Comparison of ENCODE assay signal across 8 cellular contexts in the genomic region with DNA sequence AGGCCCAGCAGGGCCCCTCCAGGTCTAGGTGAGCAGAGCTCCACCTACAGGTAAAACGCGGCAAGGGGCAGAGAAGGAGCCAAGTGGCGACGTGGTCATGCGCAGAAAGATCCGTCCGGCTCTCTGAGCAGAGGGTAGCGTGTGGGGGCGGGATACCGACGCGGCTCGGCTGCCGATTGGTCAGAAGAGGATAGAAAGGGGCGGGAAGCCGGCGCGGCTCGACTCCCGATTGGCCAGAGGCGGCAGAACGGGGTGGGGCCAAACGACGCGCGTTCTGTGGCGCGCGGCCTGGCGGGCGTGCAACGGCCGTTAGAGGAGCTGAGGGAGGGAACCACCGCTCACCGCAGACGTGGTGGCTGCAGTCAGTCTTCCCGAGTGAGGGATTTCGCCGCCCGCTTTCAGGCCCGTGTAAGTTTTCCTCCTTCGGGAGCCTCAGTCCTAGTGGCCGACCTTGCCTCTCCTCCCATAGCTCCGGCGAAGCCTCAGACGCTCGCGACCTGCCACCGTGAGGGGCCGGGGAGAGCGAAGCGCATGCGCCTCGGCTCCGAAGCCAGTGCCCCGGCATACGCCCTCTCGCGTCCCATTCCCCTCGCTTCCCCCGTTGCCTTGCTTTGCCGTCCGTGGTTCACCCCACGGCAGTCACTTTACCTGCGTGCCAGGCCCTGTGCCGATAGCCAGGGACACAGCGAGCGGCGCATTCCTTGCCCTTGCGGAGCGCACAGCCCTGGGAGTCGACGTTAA. TPM values are rescaled to one million over a fixed set of nuclear protein-coding genes. Genes with fewer than 3 reads are reported as not detected.
DNase-seq lines count a peak whose midpoint lies in the region; ATAC-seq, FAIRE-seq and TF ChIP-seq lines count a peak whose summit lies in the region.

A gene with protein sequence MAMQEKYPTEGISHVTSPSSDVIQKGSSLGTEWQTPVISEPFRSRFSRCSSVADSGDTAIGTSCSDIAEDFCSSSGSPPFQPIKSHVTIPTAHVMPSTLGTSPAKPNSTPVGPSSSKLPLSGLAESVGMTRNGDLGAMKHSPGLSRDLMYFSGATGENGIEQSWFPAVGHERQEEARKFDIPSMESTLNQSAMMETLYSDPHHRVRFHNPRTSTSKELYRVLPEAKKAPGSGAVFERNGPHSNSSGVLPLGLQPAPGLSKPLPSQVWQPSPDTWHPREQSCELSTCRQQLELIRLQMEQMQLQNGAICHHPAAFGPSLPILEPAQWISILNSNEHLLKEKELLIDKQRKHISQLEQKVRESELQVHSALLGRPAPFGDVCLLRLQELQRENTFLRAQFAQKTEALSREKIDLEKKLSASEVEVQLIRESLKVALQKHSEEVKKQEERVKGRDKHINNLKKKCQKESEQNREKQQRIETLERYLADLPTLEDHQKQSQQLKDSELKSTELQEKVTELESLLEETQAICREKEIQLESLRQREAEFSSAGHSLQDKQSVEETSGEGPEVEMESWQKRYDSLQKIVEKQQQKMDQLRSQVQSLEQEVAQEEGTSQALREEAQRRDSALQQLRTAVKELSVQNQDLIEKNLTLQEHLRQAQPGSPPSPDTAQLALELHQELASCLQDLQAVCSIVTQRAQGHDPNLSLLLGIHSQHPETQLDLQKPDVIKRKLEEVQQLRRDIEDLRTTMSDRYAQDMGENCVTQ (plus strand): TSS at position 298 of the 741 bp plus-strand sequence. CDS start 5,584 bp downstream, outside the sequence.

- FAIRE-seq in H54 (lab: Jason Lieb, UNC): peak; percentile 84

- H3K4me3 ChIP-seq in RWPE2 (ENCODE audit: severe bottlenecking) (peak within 1 kb of the TSS; percentile 68), fibroblast of lung (replicated peaks in 1 of 4; ENCODE audit: control extremely low read depth in 1 of 4, insufficient read depth in 1 of 4, low read depth in 3 of 4, low read length in 4 of 4) (peak within 1 kb of the TSS; percentile 73 to 99 (median 96))
- peak within 1 kb of the TSS; percentile 91 for H3K4me3 ChIP-seq in naive thymus-derived CD4-positive, alpha-beta T cell (ENCODE audit: low read length)

- TF ChIP-seq CTCF in RWPE2 (IDR thresholded peaks at IDR 0.05; ENCODE audit: poor library complexity, severe bottlenecking) (peak; percentile 95), fibroblast of lung (conservative IDR thresholded peaks at IDR 0.05 in 1 of 2, IDR thresholded peaks at IDR 0.05 in 1 of 2; ENCODE audit: low read depth in 1 of 2, low read length in 2 of 2) (peak; percentile 81 to 90)

- CTCF ChIA-PET in naive thymus-derived CD4-positive, alpha-beta T cell (lab: Charles Lee): interaction anchor here (0.6 to 5.3 kb wide), 29 partner anchors 8 to 1590 kb away, joined by 3 to 38 read pairs (median 4); a partner anchor contains a TSS

- H3K27me3 ChIP-seq in RWPE2 (ENCODE audit: insufficient read depth, poor library complexity, severe bottlenecking) (no peaks in the 10 kb centered on the region), fibroblast of lung (ENCODE audit: control insufficient read depth, insufficient read depth, low read length) (no peaks in the 10 kb centered on the region)
- H3K27me3 ChIP-seq in naive thymus-derived CD4-positive, alpha-beta T cell (ENCODE audit: control insufficient read depth in 2 of 2, insufficient read depth in 2 of 2, low read length in 2 of 2): no peaks in the 10 kb centered on the region

- H3K4me1 ChIP-seq in RWPE2 (ENCODE audit: insufficient read depth, poor library complexity, severe bottlenecking): peaks cover 8% of the 10 kb centered on the region
- H3K4me1 ChIP-seq in fibroblast of lung (ENCODE audit: control insufficient read depth, extremely low read depth, insufficient read depth, low read length): no peaks in the 10 kb centered on the region
- H3K4me1 ChIP-seq in naive thymus-derived CD4-positive, alpha-beta T cell (ENCODE audit: control insufficient read depth in 2 of 2, insufficient read depth in 2 of 2, low read length in 2 of 2): peaks cover 4 to 13% of the 10 kb centered on the region in 2 donors

- POLR2A ChIA-PET in naive thymus-derived CD4-positive, alpha-beta T cell (lab: Charles Lee): interaction anchor here (0.6 to 3.7 kb wide), 18 partner anchors 14 to 238 kb away, joined by 3 to 45 read pairs (median 4); a partner anchor contains a TSS

- peak within 1 kb of the TSS; percentile 94 for H3K4me2 ChIP-seq in fibroblast of lung (ENCODE audit: extremely low read depth, insufficient read depth, low read length)

- no peaks in the 10 kb centered on the region for H4K20me1 ChIP-seq in fibroblast of lung (ENCODE audit: control insufficient read depth, extremely low read depth, insufficient read depth, low read length)

- intact Hi-C loops in activated T-helper 2 cell treated with anti-CD3 and anti-CD28 coated beads, Interferon-gamma antibody, Interleukin-2, Interleukin-4, amounts not matched to agents 10 μg/mL and 5 μg/mL and 100 μg/mL, durations not matched to agents 14 hours and 24 hours and 36 hours (cut with micrococcal nuclease): loop anchor here (1.0 to 2.0 kb wide), 3 partner anchors 41 to 123 kb away; a partner anchor contains a TSS
- intact Hi-C loops in naive thymus-derived CD4-positive, alpha-beta T cell (cut with micrococcal nuclease): loop anchor here (1.0 to 10.0 kb wide), 18 partner anchors 31 to 239 kb away; a partner anchor contains a TSS

- H3K9ac ChIP-seq in fibroblast of lung (ENCODE audit: insufficient read depth, low read length): peak within 1 kb of the TSS; percentile 75

- H3K36me3 ChIP-seq in RWPE2 (ENCODE audit: low read depth) (peaks cover 11% of the 10 kb centered on the region; the same call in 1 of the 2 replicates), fibroblast of lung (ENCODE audit: control insufficient read depth, insufficient read depth, low read length) (no peaks in the 10 kb centered on the region)
- H3K36me3 ChIP-seq in naive thymus-derived CD4-positive, alpha-beta T cell (ENCODE audit: control insufficient read depth in 2 of 3, insufficient read depth in 3 of 3, low read length in 3 of 3): peaks cover 0 to 5% (median 0%) of the 10 kb centered on the region in 3 experiments

- no peaks in the 10 kb centered on the region for H3K9me3 Mint-ChIP-seq in activated T-helper 2 cell treated with anti-CD3 and anti-CD28 coated beads, Interferon-gamma antibody, Interleukin-2, Interleukin-4, amounts not matched to agents 10 μg/mL and 5 μg/mL and 100 μg/mL, durations not matched to agents 14 hours and 24 hours and 36 hours
- H3K9me3 Mint-ChIP-seq in naive thymus-derived CD4-positive, alpha-beta T cell: no peaks in the 10 kb centered on the region
- no peaks in the 10 kb centered on the region for H3K9me3 Mint-ChIP-seq in stimulated activated naive B cell treated with anti-CD40 and anti-IgM and Interleukin-4, amounts not matched to agents 10 μg/mL and 1 μg/mL and 100 μg/mL, for 72 hours

- peaks cover 38% of the 10 kb centered on the region for H3K4me1 Mint-ChIP-seq in activated T-helper 2 cell treated with anti-CD3 and anti-CD28 coated beads, Interferon-gamma antibody, Interleukin-2, Interleukin-4, amounts not matched to agents 10 μg/mL and 5 μg/mL and 100 μg/mL, durations not matched to agents 14 hours and 24 hours and 36 hours (ENCODE audit: low read depth)
- peaks cover 26 to 39% (median 38%) of the 10 kb centered on the region in 7 donors for H3K4me1 Mint-ChIP-seq in naive thymus-derived CD4-positive, alpha-beta T cell
- H3K4me1 Mint-ChIP-seq in stimulated activated naive B cell treated with anti-CD40 and anti-IgM and Interleukin-4, amounts not matched to agents 10 μg/mL and 1 μg/mL and 100 μg/mL, for 72 hours: peaks cover 19 to 38% of the 10 kb centered on the region in 2 donors

- H3K27ac Mint-ChIP-seq in activated T-helper 2 cell treated with anti-CD3 and anti-CD28 coated beads, Interferon-gamma antibody, Interleukin-2, Interleukin-4, amounts not matched to agents 10 μg/mL and 5 μg/mL and 100 μg/mL, durations not matched to agents 14 hours and 24 hours and 36 hours: peak within 1 kb of the TSS; percentile 92
- peak within 1 kb of the TSS; percentile 87 to 99 (median 96) for H3K27ac Mint-ChIP-seq in naive thymus-derived CD4-positive, alpha-beta T cell
- H3K27ac Mint-ChIP-seq in stimulated activated naive B cell treated with anti-CD40 and anti-IgM and Interleukin-4, amounts not matched to agents 10 μg/mL and 1 μg/mL and 100 μg/mL, for 72 hours: peak within 1 kb of the TSS; percentile 97

- no peaks in the 10 kb centered on the region for H3K9me3 ChIP-seq in RWPE2 (ENCODE audit: severe bottlenecking)
- H3K9me3 ChIP-seq in fibroblast of lung (ENCODE audit: control insufficient read depth, insufficient read depth, low read depth, low read length): no peaks in the 10 kb centered on the region
- no peaks in the 10 kb centered on the region for H3K9me3 ChIP-seq in naive thymus-derived CD4-positive, alpha-beta T cell (ENCODE audit: control insufficient read depth in 2 of 3, low read length in 3 of 3)

- H3K79me2 ChIP-seq in fibroblast of lung (ENCODE audit: control insufficient read depth, insufficient read depth, low read length): peaks cover 32% of the 10 kb centered on the region

- peak; percentile 93 for ATAC-seq in RWPE2 (ENCODE audit: low read depth)
- ATAC-seq in naive thymus-derived CD4-positive, alpha-beta T cell: peak; percentile 96
- peak; percentile 94 to 95 for ATAC-seq in stimulated activated naive B cell treated with anti-CD40 and anti-IgM and Interleukin-4, amounts not matched to agents 10 μg/mL and 1 μg/mL and 100 μg/mL, for 72 hours (replicated peaks)

- peaks cover 1% of the 10 kb centered on the region for H3K27me3 Mint-ChIP-seq in activated T-helper 2 cell treated with anti-CD3 and anti-CD28 coated beads, Interferon-gamma antibody, Interleukin-2, Interleukin-4, amounts not matched to agents 10 μg/mL and 5 μg/mL and 100 μg/mL, durations not matched to agents 14 hours and 24 hours and 36 hours (ENCODE audit: low read depth)
- H3K27me3 Mint-ChIP-seq in naive thymus-derived CD4-positive, alpha-beta T cell: peaks cover 0 to 8% (median 0%) of the 10 kb centered on the region in 5 donors
- no peaks in the 10 kb centered on the region for H3K27me3 Mint-ChIP-seq in stimulated activated naive B cell treated with anti-CD40 and anti-IgM and Interleukin-4, amounts not matched to agents 10 μg/mL and 1 μg/mL and 100 μg/mL, for 72 hours

- H3K4me3 Mint-ChIP-seq in activated T-helper 2 cell treated with anti-CD3 and anti-CD28 coated beads, Interferon-gamma antibody, Interleukin-2, Interleukin-4, amounts not matched to agents 10 μg/mL and 5 μg/mL and 100 μg/mL, durations not matched to agents 14 hours and 24 hours and 36 hours (ENCODE audit: low read depth): peak within 1 kb of the TSS; percentile 100
- peak within 1 kb of the TSS; percentile 89 to 99 (median 99) for H3K4me3 Mint-ChIP-seq in naive thymus-derived CD4-positive, alpha-beta T cell
- H3K4me3 Mint-ChIP-seq in stimulated activated naive B cell treated with anti-CD40 and anti-IgM and Interleukin-4, amounts not matched to agents 10 μg/mL and 1 μg/mL and 100 μg/mL, for 72 hours: peak within 1 kb of the TSS; percentile 91 to 99

- H3K36me3 Mint-ChIP-seq in activated T-helper 2 cell treated with anti-CD3 and anti-CD28 coated beads, Interferon-gamma antibody, Interleukin-2, Interleukin-4, amounts not matched to agents 10 μg/mL and 5 μg/mL and 100 μg/mL, durations not matched to agents 14 hours and 24 hours and 36 hours (ENCODE audit: low read depth): peaks cover 15% of the 10 kb centered on the region
- peaks cover 0 to 6% (median 0%) of the 10 kb centered on the region in 5 donors for H3K36me3 Mint-ChIP-seq in naive thymus-derived CD4-positive, alpha-beta T cell
- H3K36me3 Mint-ChIP-seq in stimulated activated naive B cell treated with anti-CD40 and anti-IgM and Interleukin-4, amounts not matched to agents 10 μg/mL and 1 μg/mL and 100 μg/mL, for 72 hours: peaks cover 8 to 11% of the 10 kb centered on the region in 2 donors

- TF ChIP-seq POLR2A in H54 (IDR thresholded peaks at IDR 0.05; ENCODE audit: low read depth, low read length): peak; percentile 83

- H3K27ac ChIP-seq in RWPE2 (ENCODE audit: poor library complexity, severe bottlenecking) (peak within 1 kb of the TSS; percentile 57), fibroblast of lung (ENCODE audit: insufficient read depth, low read length) (peak within 1 kb of the TSS; percentile 85)
- H3K27ac ChIP-seq in naive thymus-derived CD4-positive, alpha-beta T cell (ENCODE audit: low read depth, low read length): peak within 1 kb of the TSS; percentile 93

- H2AFZ ChIP-seq in fibroblast of lung (ENCODE audit: low read length): peak within 1 kb of the TSS; percentile 99

- DNase-seq in ELR (ENCODE audit: low read depth) (peak; percentile 97), H54 (ENCODE audit: insufficient read length, low spot score) (peak; percentile 87), LoVo (ENCODE audit: low spot score) (peak; percentile 99), RWPE2 (ENCODE audit: low spot score) (peak; percentile 95), fibroblast of lung (ENCODE audit: low read depth in 2 of 2) (peak; percentile 94 to 97)
- peak; percentile 98 for DNase-seq in activated T-helper 2 cell treated with anti-CD3 and anti-CD28 coated beads, Interferon-gamma antibody, Interleukin-2, Interleukin-4, amounts not matched to agents 10 μg/mL and 5 μg/mL and 100 μg/mL, durations not matched to agents 14 hours and 24 hours and 36 hours (ENCODE audit: low spot score)
- DNase-seq in naive thymus-derived CD4-positive, alpha-beta T cell: peak; percentile 93 to 99 (median 98)
- peak; percentile 98 for DNase-seq in stimulated activated naive B cell treated with anti-CD40 and anti-IgM and Interleukin-4, amounts not matched to agents 10 μg/mL and 1 μg/mL and 100 μg/mL, for 72 hours

RNA-seq across cellular contexts. Expression of the gene that starts here (rescaled TPM):
- 39.6 and 39.8 TPM in 2 replicates for total RNA-seq in activated T-helper 2 cell treated with anti-CD3 and anti-CD28 coated beads, Interferon-gamma antibody, Interleukin-2, Interleukin-4, amounts not matched to agents 10 μg/mL and 5 μg/mL and 100 μg/mL, durations not matched to agents 14 hours and 24 hours and 36 hours
- total RNA-seq in fibroblast of lung: 3.9 and 6.9 TPM in 2 replicates
- polyA plus RNA-seq in fibroblast of lung: 4.7 and 8.2 TPM in 2 replicates
- polyA plus RNA-seq in fibroblast of lung (2012): 2.8 and 4.7 TPM in 2 replicates
- 2.9 and 8.0 TPM in 2 replicates for polyA minus RNA-seq in fibroblast of lung (ENCODE audit: low replicate concordance)
- 10 to 100 TPM; 12.1 to 34.8 (median 20.7) TPM for total RNA-seq in naive thymus-derived CD4-positive, alpha-beta T cell
- polyA plus RNA-seq in naive thymus-derived CD4-positive, alpha-beta T cell: 10 to 100 TPM in 1 of 2 donors, 1 to 10 TPM in 1; 5.4 to 12.1 TPM

Comparison
In these comparisons a context has a peak if more than half of its experiments do, and no peak if none do; other contexts are left out.
1. Peak in every context shown above with its lines: DNase-seq, ATAC-seq, H3K4me3 ChIP-seq and H3K27ac ChIP-seq.